8 cellular contexts compared by ENCODE assay signal in the genomic region with DNA sequence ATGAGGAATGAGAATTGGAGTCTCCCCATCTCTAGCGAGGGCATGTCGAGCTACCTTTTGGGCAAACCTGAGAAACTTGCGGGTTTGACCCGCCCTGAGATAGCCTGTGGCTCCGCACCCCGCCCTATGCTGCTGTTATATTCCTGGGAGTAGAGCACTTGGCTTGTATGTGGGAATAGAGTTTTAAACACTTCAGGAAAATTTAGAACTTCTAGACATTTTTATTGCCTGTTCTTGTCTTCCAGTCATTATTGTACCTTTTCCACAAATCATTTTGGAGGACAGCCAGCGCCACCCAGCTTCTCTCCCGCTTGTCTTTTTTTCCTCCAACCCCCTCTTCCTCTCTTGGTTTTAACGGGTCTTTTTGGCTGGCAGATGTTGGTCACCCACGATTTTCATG. TPM values are rescaled to one million over a fixed set of nuclear protein-coding genes. Genes with fewer than 3 reads are reported as not detected.
DNase-seq lines count a peak whose midpoint lies in the region; ATAC-seq and TF ChIP-seq lines count a peak whose summit lies in the region.

No MANE protein-coding gene starts in this region.

- peak overlapping the region; percentile 66 to 77 for H3K4me3 ChIP-seq in right atrium auricular region
- peak overlapping the region; percentile 72 to 85 (median 80) for H3K4me3 ChIP-seq in sigmoid colon

- peak overlapping the region; percentile 98 for H3K4me3 Mint-ChIP-seq in activated naive CD8-positive, alpha-beta T cell treated with anti-CD3 and anti-CD28 coated beads, Interleukin-2, amount 10 ng/mL, durations not matched to agents 7 days and 5 days

- DNase-seq in EH (ENCODE audit: low read depth) (peak; percentile 26), NCI-H146 (lab: John Stamatoyannopoulos, UW) (peak; percentile 35), right atrium auricular region (ENCODE audit: low spot score) (no peak), sigmoid colon (no peak), DMS153 treated with DMSO at 0.1 percent for 48 hours (lab: John Stamatoyannopoulos, UW; ENCODE audit: unreplicated experiment) (no peak), pons (ENCODE audit: low spot score) (no peak)
- peak; percentile 33 for DNase-seq in activated naive CD8-positive, alpha-beta T cell treated with anti-CD3 and anti-CD28 coated beads, Interleukin-2, amount 10 ng/mL, durations not matched to agents 7 days and 5 days

- intact Hi-C loops in sigmoid colon (cut with DNase I), result loop anchor here (2.0 to 10.0 kb wide), 4 partner anchors 96 to 351 kb away; a partner anchor contains a TSS

- 0 to 1% methylated on average over 10 of the region's 10 CpGs for WGBS in sigmoid colon, 2 donors

- peak overlapping the region; percentile 77 to 89 for H3K27ac ChIP-seq in right atrium auricular region
- H3K27ac ChIP-seq in sigmoid colon, result peak overlapping the region; percentile 79 to 90 (median 84)

- peaks cover 52% of the 10 kb centered on the region for H3K4me1 Mint-ChIP-seq in activated naive CD8-positive, alpha-beta T cell treated with anti-CD3 and anti-CD28 coated beads, Interleukin-2, amount 10 ng/mL, durations not matched to agents 7 days and 5 days

- no peaks in the 10 kb centered on the region for H3K27me3 Mint-ChIP-seq in activated naive CD8-positive, alpha-beta T cell treated with anti-CD3 and anti-CD28 coated beads, Interleukin-2, amount 10 ng/mL, durations not matched to agents 7 days and 5 days

- peak overlapping the region; percentile 92 for H3K27ac Mint-ChIP-seq in activated naive CD8-positive, alpha-beta T cell treated with anti-CD3 and anti-CD28 coated beads, Interleukin-2, amount 10 ng/mL, durations not matched to agents 7 days and 5 days

- TF ChIP-seq CTCF in right atrium auricular region (IDR thresholded peaks at IDR 0.05) (no peak), sigmoid colon (IDR thresholded peaks at IDR 0.05) (no peak)

- H3K36me3 ChIP-seq in right atrium auricular region (peaks cover 23% of the 10 kb centered on the region), sigmoid colon (peaks cover 0 to 22% (median 2%) of the 10 kb centered on the region in 4 donors)

- H3K36me3 Mint-ChIP-seq in activated naive CD8-positive, alpha-beta T cell treated with anti-CD3 and anti-CD28 coated beads, Interleukin-2, amount 10 ng/mL, durations not matched to agents 7 days and 5 days, result peaks cover 35% of the 10 kb centered on the region

- ATAC-seq in GM21717 (IDR thresholded peaks at IDR 0.05; ENCODE audit: unreplicated experiment), result peak; percentile 41
- ATAC-seq in activated naive CD8-positive, alpha-beta T cell treated with anti-CD3 and anti-CD28 coated beads, Interleukin-2, amount 10 ng/mL, durations not matched to agents 7 days and 5 days (ENCODE audit: low read depth), result no peak

- H3K9me3 ChIP-seq in right atrium auricular region, result no peaks in the 10 kb centered on the region
- H3K9me3 ChIP-seq in sigmoid colon, result no peaks in the 10 kb centered on the region

- no peak for TF ChIP-seq EP300 in sigmoid colon (IDR thresholded peaks at IDR 0.05)

- H3K4me1 ChIP-seq in right atrium auricular region, result peaks cover 0 to 34% of the 10 kb centered on the region in 2 donors
- H3K4me1 ChIP-seq in sigmoid colon, result peaks cover 0 to 48% (median 32%) of the 10 kb centered on the region in 4 donors

- H3K9me3 Mint-ChIP-seq in activated naive CD8-positive, alpha-beta T cell treated with anti-CD3 and anti-CD28 coated beads, Interleukin-2, amount 10 ng/mL, durations not matched to agents 7 days and 5 days, result no peaks in the 10 kb centered on the region

- POLR2A ChIA-PET in activated naive CD8-positive, alpha-beta T cell treated with anti-CD3 and anti-CD28 coated beads, Interleukin-2, amount 10 ng/mL, durations not matched to agents 7 days and 5 days (lab: Charles Lee), result interaction anchor here (0.6 to 2.2 kb wide), 5 partner anchors 13 to 286 kb away, joined by 4 to 9 read pairs (median 5); a partner anchor contains a TSS

- H3K27me3 ChIP-seq in right atrium auricular region (no peaks in the 10 kb centered on the region), sigmoid colon (no peaks in the 10 kb centered on the region)

- no peak for TF ChIP-seq POLR2A in sigmoid colon (IDR thresholded peaks at IDR 0.05)

RNA-seq across cellular contexts. Expression of a gene that starts 0.7 kb away (rescaled TPM):
- 10 to 100 TPM; 38.4 to 38.9 TPM for total RNA-seq in activated naive CD8-positive, alpha-beta T cell treated with anti-CD3 and anti-CD28 coated beads, Interleukin-2, amount 10 ng/mL, durations not matched to agents 7 days and 5 days
- total RNA-seq in right atrium auricular region (10 to 100 TPM; 30.8 to 53.2 TPM), sigmoid colon (10 to 100 TPM; 45.9 to 58.9 (median 50.5) TPM)
- 10 to 100 TPM; 29.4 to 34.0 (median 29.9) TPM for polyA plus RNA-seq in sigmoid colon

Comparison
In these comparisons a context has a peak if more than half of its experiments do, and no peak if none do; other contexts are left out.
1. DNase-seq: peak in EH (single experiment), NCI-H146 (single experiment) and activated naive CD8-positive, alpha-beta T cell treated with anti-CD3 and anti-CD28 coated beads, Interleukin-2, amount 10 ng/mL, durations not matched to agents 7 days and 5 days (single experiment); none in right atrium auricular region (single experiment), sigmoid colon (single experiment), DMS153 treated with DMSO at 0.1 percent for 48 hours (single experiment) and pons (single experiment).